23 cellular contexts compared by ENCODE assay signal in genomic region chr2:195545811-195546210, GRCh38.
"Had no signal": no experiment of that assay in that cellular context is flagged by ENCODE, and none has a peak within 500 bp of the region (broad histone marks: within the 10 kb centered on the region; RNA-seq: fewer than 3 reads in every experiment).

No MANE protein-coding gene starts in this region.

- H3K4me3 Mint-ChIP-seq: activated B cell treated with CpG ODN at 0.5 μM for 24 hours; activated naive CD8-positive, alpha-beta T cell treated with anti-CD3 and anti-CD28 coated beads for 36 hours; effector memory CD8-positive, alpha-beta T cell; neural progenitor cell; stimulated activated naive CD8-positive, alpha-beta T cell treated with anti-CD3 and anti-CD28 coated beads, Interleukin-15, amount 100 ng/mL, for 72 hours had no signal

- DNase-seq: activated B cell treated with CpG ODN at 0.5 μM for 24 hours; activated CD4-positive, alpha-beta T cell treated with anti-CD3 and anti-CD28 coated beads for 48 hours; activated effector memory CD4-positive, alpha-beta T cell treated with Interleukin-2 at 50 U/mL for 16 hours; activated naive CD8-positive, alpha-beta T cell treated with anti-CD3 and anti-CD28 coated beads for 36 hours; amygdala; colonic mucosa; dorsolateral prefrontal cortex; effector memory CD8-positive, alpha-beta T cell; gastrocnemius medialis; head of caudate nucleus; hypothalamus; left ventricle myocardium inferior; naive thymus-derived CD8-positive, alpha-beta T cell; posterior cingulate gyrus; right lobe of liver; SK-N-SH; stimulated activated CD4-positive, alpha-beta T cell treated with anti-CD3 and anti-CD28 coated beads, Interleukin-1b, Interleukin-23, amount 100 ng/mL, for 48 hours; stimulated activated naive CD8-positive, alpha-beta T cell treated with anti-CD3 and anti-CD28 coated beads, Interleukin-15, amount 100 ng/mL, for 72 hours; T1000; tibial artery had no signal

- H3K9me3 Mint-ChIP-seq: effector memory CD8-positive, alpha-beta T cell had no signal

- H3K27ac Mint-ChIP-seq: activated B cell treated with CpG ODN at 0.5 μM for 24 hours; effector memory CD8-positive, alpha-beta T cell; neural progenitor cell had no signal

- H3K4me1 Mint-ChIP-seq: neural progenitor cell had no signal

- H3K36me3 ChIP-seq: colonic mucosa, esophagus muscularis mucosa, gastrocnemius medialis, left ventricle myocardium inferior, neural progenitor cell, right lobe of liver, tibial artery had no signal

- H3K27ac ChIP-seq: colonic mucosa, dorsolateral prefrontal cortex, esophagus muscularis mucosa, gastrocnemius medialis, left ventricle myocardium inferior, neural progenitor cell, right lobe of liver, skin epidermis, tibial artery had no signal

- ATAC-seq: effector memory CD8-positive, alpha-beta T cell; gastrocnemius medialis; naive thymus-derived CD8-positive, alpha-beta T cell; stimulated activated naive CD8-positive, alpha-beta T cell treated with anti-CD3 and anti-CD28 coated beads, Interleukin-15, amount 100 ng/mL, for 72 hours had no signal

- H3K27me3 Mint-ChIP-seq: activated B cell treated with CpG ODN at 0.5 μM for 24 hours; activated naive CD8-positive, alpha-beta T cell treated with anti-CD3 and anti-CD28 coated beads for 36 hours; effector memory CD8-positive, alpha-beta T cell; naive thymus-derived CD8-positive, alpha-beta T cell; stimulated activated naive CD8-positive, alpha-beta T cell treated with anti-CD3 and anti-CD28 coated beads, Interleukin-15, amount 100 ng/mL, for 72 hours had no signal

- H3K4me1 ChIP-seq: colonic mucosa, esophagus muscularis mucosa, gastrocnemius medialis, left ventricle myocardium inferior, neural progenitor cell, tibial artery had no signal

- H3K36me3 Mint-ChIP-seq: neural progenitor cell had no signal

- H3K9me3 ChIP-seq: colonic mucosa, gastrocnemius medialis, right lobe of liver, SK-N-SH had no signal

- H3K4me3 ChIP-seq: colonic mucosa, dorsolateral prefrontal cortex, esophagus muscularis mucosa, gastrocnemius medialis, left ventricle myocardium inferior, neural progenitor cell, right lobe of liver, skin epidermis, tibial artery had no signal

- H3K27me3 ChIP-seq: colonic mucosa, dorsolateral prefrontal cortex, esophagus muscularis mucosa, gastrocnemius medialis, neural progenitor cell, right lobe of liver, tibial artery had no signal
